Comparison of ENCODE assay signal across 22 cellular contexts in the genomic region with DNA sequence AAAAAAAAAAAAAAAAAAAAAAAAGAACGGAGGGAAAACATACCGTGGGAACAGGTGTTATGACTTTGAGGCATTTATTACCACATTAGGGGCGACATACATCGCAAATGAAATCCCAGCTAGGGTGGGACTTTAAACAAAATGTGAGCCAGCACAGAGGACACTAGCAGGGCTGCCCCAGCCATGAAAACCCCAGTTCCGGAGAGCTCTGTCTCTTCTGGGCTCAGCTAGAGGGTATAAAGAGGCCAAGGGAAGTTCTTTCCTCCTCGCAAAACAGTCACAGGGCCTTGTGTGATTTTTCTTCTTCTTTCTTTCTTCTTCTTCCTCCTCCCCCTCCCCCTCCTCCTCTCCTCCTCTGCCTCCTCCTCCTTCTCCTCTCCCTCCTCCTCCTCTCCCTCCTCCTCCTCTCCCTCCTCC. TPM values are rescaled to one million over a fixed set of nuclear protein-coding genes. Genes with fewer than 3 reads are reported as not detected.
DNase-seq lines count a peak whose midpoint lies in the region; ATAC-seq and TF ChIP-seq lines count a peak whose summit lies in the region.
"Had no signal": no experiment of that assay in that cellular context is flagged by ENCODE, and none has a peak within 500 bp of the region (broad histone marks: within the 10 kb centered on the region; RNA-seq: fewer than 3 reads in every experiment).

No MANE protein-coding gene starts in this region.

- H3K36me3 Mint-ChIP-seq in activated naive CD8-positive, alpha-beta T cell treated with anti-CD3 and anti-CD28 coated beads, Interleukin-2, amount 50 U/mL, for 24 hours (ENCODE audit: low read depth): no peaks in the 10 kb centered on the region
- no peaks in the 10 kb centered on the region for H3K36me3 Mint-ChIP-seq in activated naive CD8-positive, alpha-beta T cell treated with anti-CD3 and anti-CD28 coated beads for 36 hours
- H3K36me3 Mint-ChIP-seq in mesothelial cell of epicardium (no peaks in the 10 kb centered on the region), endodermal cell (ENCODE audit: low read depth) (no peaks in the 10 kb centered on the region), Calu3 (ENCODE audit: insufficient read depth, unreplicated experiment) (peaks cover 11% of the 10 kb centered on the region)
- H3K36me3 Mint-ChIP-seq: type B pancreatic cell had no signal

- peak overlapping the region; percentile 52 for H3K27ac Mint-ChIP-seq in activated naive CD8-positive, alpha-beta T cell treated with anti-CD3 and anti-CD28 coated beads, Interleukin-2, amount 50 U/mL, for 24 hours
- H3K27ac Mint-ChIP-seq in activated naive CD8-positive, alpha-beta T cell treated with anti-CD3 and anti-CD28 coated beads for 36 hours: no peak overlapping the region
- peak overlapping the region; percentile 69 for H3K27ac Mint-ChIP-seq in mesothelial cell of epicardium
- H3K27ac Mint-ChIP-seq in endodermal cell: no peak overlapping the region
- no peak overlapping the region for H3K27ac Mint-ChIP-seq in Calu3 (ENCODE audit: unreplicated experiment)
- H3K27ac Mint-ChIP-seq: activated naive CD4-positive, alpha-beta T cell treated with anti-CD3 and anti-CD28 coated beads for 36 hours had no signal

- peaks cover 63% of the 10 kb centered on the region for H3K4me1 Mint-ChIP-seq in activated naive CD8-positive, alpha-beta T cell treated with anti-CD3 and anti-CD28 coated beads, Interleukin-2, amount 50 U/mL, for 24 hours
- peaks cover 54% of the 10 kb centered on the region for H3K4me1 Mint-ChIP-seq in activated naive CD8-positive, alpha-beta T cell treated with anti-CD3 and anti-CD28 coated beads for 36 hours
- peaks cover 50% of the 10 kb centered on the region for H3K4me1 Mint-ChIP-seq in mesothelial cell of epicardium
- peaks cover 8% of the 10 kb centered on the region for H3K4me1 Mint-ChIP-seq in endodermal cell
- peaks cover 34% of the 10 kb centered on the region for H3K4me1 Mint-ChIP-seq in Calu3 (ENCODE audit: low read depth, unreplicated experiment)

- peak; percentile 36; the same call in 1 of the 2 replicates for TF ChIP-seq POLR2A in Raji (IDR thresholded peaks at IDR 0.05; ENCODE audit: insufficient read depth, low read depth, low read length)

- H3K4me1 ChIP-seq in endodermal cell (ENCODE audit: control insufficient read depth, insufficient read depth, low read length): peaks cover 5% of the 10 kb centered on the region
- H3K4me1 ChIP-seq: colonic mucosa, SJCRH30 had no signal

- no TSS peak for BruUV-seq in Calu3 (replicated peaks; lab: Mats Ljungman, UMichigan)

- no peaks in the 10 kb centered on the region for H3K36me3 ChIP-seq in endodermal cell (ENCODE audit: control insufficient read depth, insufficient read depth, low read length)
- H3K36me3 ChIP-seq: colonic mucosa, esophagus squamous epithelium, gastrocnemius medialis, left ventricle myocardium inferior, SJCRH30 had no signal

- no peak overlapping the region for H3K4me3 ChIP-seq in endodermal cell (ENCODE audit: low read length)
- H3K4me3 ChIP-seq: colonic mucosa, esophagus squamous epithelium, gastrocnemius medialis, left ventricle myocardium inferior, SJCRH30 had no signal

- intact Hi-C loops in Calu3 (cut with micrococcal nuclease; ENCODE audit: unreplicated experiment): no loop called here

- H3K9ac ChIP-seq in endodermal cell (ENCODE audit: extremely low read depth, low read length, poor library complexity, severe bottlenecking): no peak overlapping the region

- WGBS in endodermal cell (ENCODE audit: insufficient coverage in 1 of 2, insufficient read length in 1 of 2), 2 experiments: 78 to 88% methylated on average over 5 to 6 of the region's 6 CpGs

- peaks cover 6% of the 10 kb centered on the region for H3K27me3 Mint-ChIP-seq in activated naive CD8-positive, alpha-beta T cell treated with anti-CD3 and anti-CD28 coated beads, Interleukin-2, amount 50 U/mL, for 24 hours
- H3K27me3 Mint-ChIP-seq in activated naive CD8-positive, alpha-beta T cell treated with anti-CD3 and anti-CD28 coated beads for 36 hours: no peaks in the 10 kb centered on the region
- H3K27me3 Mint-ChIP-seq in mesothelial cell of epicardium (ENCODE audit: low read depth) (peaks cover 6% of the 10 kb centered on the region), endodermal cell (ENCODE audit: insufficient read depth) (peaks cover 7% of the 10 kb centered on the region), Calu3 (ENCODE audit: unreplicated experiment) (peaks cover 12% of the 10 kb centered on the region)
- H3K27me3 Mint-ChIP-seq: type B pancreatic cell had no signal

- no peak for ATAC-seq in activated naive CD8-positive, alpha-beta T cell treated with anti-CD3 and anti-CD28 coated beads, Interleukin-2, amount 50 U/mL, for 24 hours
- ATAC-seq: activated T-cell treated with anti-CD3 and anti-CD28 coated beads, Interleukin-2, amount 50 U/mL, for 4 hours; gastrocnemius medialis; sciatic nerve had no signal

- no peaks in the 10 kb centered on the region for H3K9me3 Mint-ChIP-seq in activated naive CD8-positive, alpha-beta T cell treated with anti-CD3 and anti-CD28 coated beads, Interleukin-2, amount 50 U/mL, for 24 hours
- H3K9me3 Mint-ChIP-seq in activated naive CD8-positive, alpha-beta T cell treated with anti-CD3 and anti-CD28 coated beads for 36 hours: no peaks in the 10 kb centered on the region
- H3K9me3 Mint-ChIP-seq in mesothelial cell of epicardium: no peaks in the 10 kb centered on the region
- no peaks in the 10 kb centered on the region for H3K9me3 Mint-ChIP-seq in endodermal cell
- no peaks in the 10 kb centered on the region for H3K9me3 Mint-ChIP-seq in Calu3 (ENCODE audit: low read depth, unreplicated experiment)
- H3K9me3 Mint-ChIP-seq: activated naive CD4-positive, alpha-beta T cell treated with anti-CD3 and anti-CD28 coated beads for 36 hours; activated T-cell treated with anti-CD3 and anti-CD28 coated beads, Interleukin-2, amount 50 U/mL, for 4 hours; neural crest cell had no signal

- H3K27me3 ChIP-seq in endodermal cell (ENCODE audit: control insufficient read depth, insufficient read depth, low read length, poor library complexity, severe bottlenecking): peaks cover 5% of the 10 kb centered on the region
- H3K27me3 ChIP-seq: colonic mucosa, SJCRH30 had no signal

- H3K27ac ChIP-seq in endodermal cell (ENCODE audit: low read depth, low read length): no peak overlapping the region
- H3K27ac ChIP-seq: gastrocnemius medialis, left ventricle myocardium inferior, SJCRH30 had no signal

- CTCF ChIA-PET in Calu3 (lab: Charles Lee): interaction anchor here (0.6 to 0.7 kb wide), 2 partner anchors 137 to 305 kb away, joined by 3 to 4 read pairs; no protein-coding TSS in a partner anchor

- no peak for DNase-seq in activated naive CD8-positive, alpha-beta T cell treated with anti-CD3 and anti-CD28 coated beads, Interleukin-2, amount 50 U/mL, for 24 hours
- DNase-seq in activated naive CD8-positive, alpha-beta T cell treated with anti-CD3 and anti-CD28 coated beads for 36 hours: no peak
- DNase-seq in mesothelial cell of epicardium (ENCODE audit: low spot score in 2 of 2, unreplicated experiment in 2 of 2) (no peak), NCI-H1436 treated with DMSO at 0.1 percent for 48 hours (lab: John Stamatoyannopoulos, UW) (no peak), endodermal cell (no peak), Calu3 (no peak), Kasumi-1 (lab: John Stamatoyannopoulos, UW) (no peak)
- DNase-seq: activated naive CD4-positive, alpha-beta T cell treated with anti-CD3 and anti-CD28 coated beads for 36 hours; activated T-cell treated with anti-CD3 and anti-CD28 coated beads, Interleukin-2, amount 50 U/mL, for 4 hours; colonic mucosa; esophagus squamous epithelium; gastrocnemius medialis; HCEC 1CT; left ventricle myocardium inferior; NCI-H524 treated with DMSO at 0.1 percent for 48 hours; NK-92 treated with Interleukin-12 subunit alpha and Interleukin-12 subunit beta, amount 100 ng/mL, for 24 hours; SJCRH30; T-helper 1 cell had no signal

- no peak for TF ChIP-seq CTCF in mesothelial cell of epicardium (IDR thresholded peaks at IDR 0.05; ENCODE audit: unreplicated experiment)
- TF ChIP-seq CTCF in endodermal cell (conservative IDR thresholded peaks at IDR 0.05): no peak
- no peak for TF ChIP-seq CTCF in Calu3 (IDR thresholded peaks at IDR 0.05; ENCODE audit: unreplicated experiment)

- no peak overlapping the region for H3K4me3 Mint-ChIP-seq in activated naive CD8-positive, alpha-beta T cell treated with anti-CD3 and anti-CD28 coated beads, Interleukin-2, amount 50 U/mL, for 24 hours
- no peak overlapping the region for H3K4me3 Mint-ChIP-seq in activated naive CD8-positive, alpha-beta T cell treated with anti-CD3 and anti-CD28 coated beads for 36 hours
- H3K4me3 Mint-ChIP-seq in mesothelial cell of epicardium: no peak overlapping the region
- H3K4me3 Mint-ChIP-seq in endodermal cell: no peak overlapping the region
- H3K4me3 Mint-ChIP-seq in Calu3 (ENCODE audit: low read depth, unreplicated experiment): no peak overlapping the region
- H3K4me3 Mint-ChIP-seq: activated naive CD4-positive, alpha-beta T cell treated with anti-CD3 and anti-CD28 coated beads for 36 hours; activated T-cell treated with anti-CD3 and anti-CD28 coated beads, Interleukin-2, amount 50 U/mL, for 4 hours; neural crest cell; type B pancreatic cell had no signal

- H3K9me3 ChIP-seq in endodermal cell (ENCODE audit: control insufficient read depth, low read length): no peaks in the 10 kb centered on the region
- H3K9me3 ChIP-seq: colonic mucosa, esophagus squamous epithelium, gastrocnemius medialis, left ventricle myocardium inferior, SJCRH30 had no signal

RNA-seq across cellular contexts. Expression of a gene that starts 59.9 kb away (rescaled TPM):
- total RNA-seq in activated naive CD8-positive, alpha-beta T cell treated with anti-CD3 and anti-CD28 coated beads for 36 hours: 1 to 10 TPM; 1.9 to 2.0 TPM
- 5.1 to 8.6 TPM (median 5.7 TPM) in 3 replicates for total RNA-seq in mesothelial cell of epicardium
- 10 to 100 TPM; 12.9 to 13.6 TPM for total RNA-seq in endodermal cell
- 9.7 TPM for polyA plus RNA-seq in endodermal cell (2013, experiment 1 of 2)
- polyA plus RNA-seq in endodermal cell (2013, experiment 2 of 2): 8.7 TPM
- total RNA-seq in Calu3 (2022): 24.7 and 28.5 TPM in 2 replicates
- total RNA-seq: SJCRH30 had no signal

Comparison
In these comparisons a context has a peak if more than half of its experiments do, and no peak if none do; other contexts are left out.
1. H3K27ac Mint-ChIP-seq: peak in activated naive CD8-positive, alpha-beta T cell treated with anti-CD3 and anti-CD28 coated beads, Interleukin-2, amount 50 U/mL, for 24 hours (single experiment) and mesothelial cell of epicardium (single experiment); none in activated naive CD8-positive, alpha-beta T cell treated with anti-CD3 and anti-CD28 coated beads for 36 hours (single experiment), endodermal cell (single experiment) and Calu3 (single experiment).